ENCODE assay signal across 25 cellular contexts in genomic region chr14:50345891-50346422, GRCh38. TPM values are rescaled to one million over a fixed set of nuclear protein-coding genes. Genes with fewer than 3 reads are reported as not detected.
DNase-seq lines count a peak whose midpoint lies in the region; ATAC-seq and TF ChIP-seq lines count a peak whose summit lies in the region.
"Had no signal": no experiment of that assay in that cellular context is flagged by ENCODE, and none has a peak within 500 bp of the region (broad histone marks: within the 10 kb centered on the region; RNA-seq: fewer than 3 reads in every experiment).

No MANE protein-coding gene starts in this region.

- TF ChIP-seq POLR2A in breast epithelium (IDR thresholded peaks at IDR 0.05), result no peak

- intact Hi-C loops in breast epithelium (cut with DNase I; ENCODE audit: low total_unique reads), result no loop called here

- no peak overlapping the region for H3K4me3 Mint-ChIP-seq in HFFc6
- H3K4me3 Mint-ChIP-seq in central memory CD8-positive, alpha-beta T cell, result no peak overlapping the region
- H3K4me3 Mint-ChIP-seq: activated CD4-positive, alpha-beta memory T cell treated with anti-CD3 and anti-CD28 coated beads for 36 hours; mesothelial cell of epicardium; natural killer cell; T-helper 1 cell treated with Interleukin-12 subunit alpha and Interleukin-12 subunit beta and Interleukin-4 antibody, amounts not matched to agents 30 μg/mL and 1 μg/mL, for 36 hours had no signal

- no peaks in the 10 kb centered on the region for H3K27me3 ChIP-seq in breast epithelium
- H3K27me3 ChIP-seq: stomach had no signal

- H3K4me3 ChIP-seq in mesodermal cell (ENCODE audit: extremely low read depth, insufficient read depth, low read length, poor library complexity, severe bottlenecking) (no peak overlapping the region), breast epithelium (no peak overlapping the region)
- H3K4me3 ChIP-seq: psoas muscle, stomach had no signal

- 56 to 87% methylated on average over 3 to 4 of the region's 6 CpGs for WGBS in mesodermal cell (ENCODE audit: insufficient coverage in 2 of 2), 2 experiments

- TF ChIP-seq CTCF in HFFc6 (IDR thresholded peaks at IDR 0.05) (no peak), breast epithelium (IDR thresholded peaks at IDR 0.05) (no peak)

- no peaks in the 10 kb centered on the region; the same call in 1 of the 2 replicates for H3K27me3 Mint-ChIP-seq in HFFc6 (ENCODE audit: insufficient read depth)
- H3K27me3 Mint-ChIP-seq in central memory CD8-positive, alpha-beta T cell, result no peaks in the 10 kb centered on the region

- H3K27ac Mint-ChIP-seq in HFFc6, result peak overlapping the region; percentile 69
- peak overlapping the region; percentile 9 for H3K27ac Mint-ChIP-seq in central memory CD8-positive, alpha-beta T cell (ENCODE audit: low read depth)
- H3K27ac Mint-ChIP-seq: activated CD4-positive, alpha-beta memory T cell treated with anti-CD3 and anti-CD28 coated beads for 36 hours; mesothelial cell of epicardium; T-helper 1 cell treated with Interleukin-12 subunit alpha and Interleukin-12 subunit beta and Interleukin-4 antibody, amounts not matched to agents 30 μg/mL and 1 μg/mL, for 36 hours had no signal

- H3K27ac ChIP-seq in mesodermal cell (ENCODE audit: low read depth, low read length, severe bottlenecking), result peak overlapping the region; percentile 73
- peak overlapping the region; percentile 63 for H3K27ac ChIP-seq in temporal lobe (ENCODE audit: low read depth, low read length)
- H3K27ac ChIP-seq in breast epithelium, result peak overlapping the region in 1 of 2 donors; percentile 49
- H3K27ac ChIP-seq: psoas muscle, WERI-Rb-1 had no signal

- H3K9me3 Mint-ChIP-seq in HFFc6, result no peaks in the 10 kb centered on the region
- no peaks in the 10 kb centered on the region for H3K9me3 Mint-ChIP-seq in central memory CD8-positive, alpha-beta T cell
- H3K9me3 Mint-ChIP-seq: activated CD4-positive, alpha-beta memory T cell treated with anti-CD3 and anti-CD28 coated beads for 36 hours; mesothelial cell of epicardium; natural killer cell; T-helper 1 cell treated with Interleukin-12 subunit alpha and Interleukin-12 subunit beta and Interleukin-4 antibody, amounts not matched to agents 30 μg/mL and 1 μg/mL, for 36 hours had no signal

- H3K4me1 Mint-ChIP-seq in HFFc6 (ENCODE audit: low read depth), result peaks cover 77% of the 10 kb centered on the region
- H3K4me1 Mint-ChIP-seq in central memory CD8-positive, alpha-beta T cell, result no peaks in the 10 kb centered on the region

- no peaks in the 10 kb centered on the region for H3K9me3 ChIP-seq in mesodermal cell (ENCODE audit: control insufficient read depth, low read length)
- no peaks in the 10 kb centered on the region for H3K9me3 ChIP-seq in breast epithelium
- H3K9me3 ChIP-seq: psoas muscle, stomach had no signal

- no peaks in the 10 kb centered on the region; the same call in 1 of the 2 replicates for H3K36me3 Mint-ChIP-seq in HFFc6 (ENCODE audit: low read depth)
- H3K36me3 Mint-ChIP-seq in central memory CD8-positive, alpha-beta T cell (ENCODE audit: insufficient read depth), result peaks cover 1% of the 10 kb centered on the region
- H3K36me3 Mint-ChIP-seq: mesothelial cell of epicardium, natural killer cell had no signal

- no peak for DNase-seq in HFFc6
- DNase-seq in central memory CD8-positive, alpha-beta T cell (ENCODE audit: low spot score in 2 of 2), result no peak
- no peak for DNase-seq in breast epithelium (ENCODE audit: low spot score in 2 of 2)
- DNase-seq: activated CD4-positive, alpha-beta memory T cell treated with anti-CD3 and anti-CD28 coated beads for 36 hours; activated gamma-delta T cell treated with Interleukin-2 at 50 U/mL for 16 hours; DMS153; effector memory CD4-positive, alpha-beta T cell; GF-D8; Kasumi-1; natural killer cell; NCI-H1048; NCI-H2029; NCI-H226; psoas muscle; small intestine; stimulated activated CD4-positive, alpha-beta T cell treated with anti-CD3 and anti-CD28 coated beads, Interleukin-4, amount 100 ng/mL, for 24 hours; stomach; WERI-Rb-1 had no signal

- ATAC-seq in central memory CD8-positive, alpha-beta T cell (replicated peaks; ENCODE audit: extremely low read depth, poor library complexity, severe bottlenecking), result no peak
- ATAC-seq in GM21717 (IDR thresholded peaks at IDR 0.05; ENCODE audit: unreplicated experiment) (no peak), GM21619 (IDR thresholded peaks at IDR 0.05; ENCODE audit: unreplicated experiment) (no peak), GM21381 (IDR thresholded peaks at IDR 0.05; ENCODE audit: unreplicated experiment) (no peak)
- ATAC-seq: natural killer cell, psoas muscle had no signal

- peaks cover 48% of the 10 kb centered on the region for H3K4me1 ChIP-seq in mesodermal cell (ENCODE audit: control insufficient read depth, insufficient read depth, low read length, poor library complexity, severe bottlenecking)
- no peaks in the 10 kb centered on the region for H3K4me1 ChIP-seq in breast epithelium

- H3K36me3 ChIP-seq in mesodermal cell (ENCODE audit: control insufficient read depth, insufficient read depth, low read length) (no peaks in the 10 kb centered on the region), breast epithelium (no peaks in the 10 kb centered on the region)
- H3K36me3 ChIP-seq: stomach, WERI-Rb-1 had no signal

RNA-seq across cellular contexts. Expression of gene DMAC2L, which starts 33.8 kb away (rescaled TPM):
- 10 to 100 TPM; 10.6 to 14.5 (median 12.1) TPM for total RNA-seq in HFFc6 (2021; fragmentation: NEBNext Ultra II Directional; extraction: Animal tissue kit (Norgen Biotek cat#: 25700))
- polyA plus RNA-seq in mesodermal cell (2013, experiment 1 of 2), result 9.4 TPM
- polyA plus RNA-seq in mesodermal cell (2013, experiment 2 of 2), result 9.4 TPM
- total RNA-seq in temporal lobe (7.6 TPM), breast epithelium (10 to 100 TPM; 19.7 to 30.7 (median 20.3) TPM)

RNA-seq across cellular contexts. Expression of gene L2HGDH, which starts 33.9 kb away (rescaled TPM):
- 1 to 10 TPM; 3.1 to 5.2 (median 3.4) TPM for total RNA-seq in HFFc6 (2021; fragmentation: NEBNext Ultra II Directional; extraction: Animal tissue kit (Norgen Biotek cat#: 25700))
- polyA plus RNA-seq in mesodermal cell (2013, experiment 1 of 2), result 6.3 TPM
- polyA plus RNA-seq in mesodermal cell (2013, experiment 2 of 2), result 6.0 TPM
- total RNA-seq in temporal lobe (14.3 TPM), breast epithelium (1 to 10 TPM; 3.8 to 6.9 (median 6.3) TPM)

RNA-seq across cellular contexts. Expression of gene CDKL1, which starts 50.7 kb away (rescaled TPM):
- total RNA-seq in HFFc6 (2021; fragmentation: NEBNext Ultra II Directional; extraction: Animal tissue kit (Norgen Biotek cat#: 25700)), result 1 to 10 TPM; 4.4 to 8.0 (median 6.2) TPM
- 15.9 TPM for polyA plus RNA-seq in mesodermal cell (2013, experiment 1 of 2)
- polyA plus RNA-seq in mesodermal cell (2013, experiment 2 of 2), result 12.3 TPM
- 15.7 TPM for total RNA-seq in temporal lobe
- total RNA-seq in breast epithelium, result 10 to 100 TPM in 2 of 3 donors, 1 to 10 TPM in 1; 9.2 to 23.4 (median 10.5) TPM
